1 cellular context compared by ENCODE assay signal in the genomic region with DNA sequence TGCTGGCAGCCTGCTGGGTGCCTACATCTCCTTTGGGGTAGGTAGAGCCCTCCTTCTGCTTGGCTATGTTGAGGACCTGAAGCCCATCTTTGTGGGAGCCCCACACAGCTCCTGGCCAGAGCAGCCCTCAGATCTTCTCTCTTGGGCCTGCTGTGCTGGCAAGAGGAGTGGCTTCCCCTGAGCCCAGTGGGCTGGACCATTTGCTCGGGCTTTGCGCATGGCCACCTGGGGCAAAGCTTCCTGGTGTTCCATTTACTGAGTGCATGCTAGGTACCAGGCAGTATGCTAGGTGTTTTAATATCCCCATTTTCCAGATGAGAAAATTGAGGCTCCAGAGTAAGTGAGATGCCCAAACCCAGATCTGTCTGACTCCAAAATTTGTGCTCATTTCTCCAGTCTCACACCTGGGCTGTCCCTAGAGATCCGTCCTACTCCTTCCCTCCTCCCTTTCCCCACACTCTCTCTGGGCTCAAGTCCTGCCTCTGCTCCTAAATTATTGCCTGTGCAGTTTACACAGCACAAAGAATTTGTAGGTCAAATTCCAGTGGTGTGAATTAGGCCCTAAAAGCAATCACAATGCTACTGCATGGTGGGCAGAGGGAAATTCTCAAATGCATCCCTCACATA.
A peak's percentile ranks its signal among the peaks of the same experiment; 100 is the strongest.
TF ChIP-seq lines count a peak whose summit lies in the region.

No MANE protein-coding gene starts in this region.

TF ChIP-seq in HepG2, 621 proteins besides CTCF, POLR2A, EP300 and RAD21:
- no peak for TF ChIP-seq ZNF652 (CRISPR knock-in tag; IDR thresholded peaks at IDR 0.05; ENCODE audit: borderline replicate concordance, low read depth)
- TF ChIP-seq ZNF629 (CRISPR knock-in tag; conservative IDR thresholded peaks at IDR 0.05) = peak; percentile 91
- TF ChIP-seq TMF1 (CRISPR knock-in tag; IDR thresholded peaks at IDR 0.05; ENCODE audit: low read depth) = no peak
- no peak for TF ChIP-seq TAF15 (IDR thresholded peaks at IDR 0.05; ENCODE audit: low read depth, low read length, poor library complexity, severe bottlenecking)
- no peak for TF ChIP-seq TOPORS (CRISPR knock-in tag; IDR thresholded peaks at IDR 0.05)
- TF ChIP-seq CHD4 (IDR thresholded peaks at IDR 0.05; ENCODE audit: borderline replicate concordance, low read length) = peak; percentile 75; the same call in 1 of the 2 replicates
- TF ChIP-seq ZMYM3 (CRISPR knock-in tag; IDR thresholded peaks at IDR 0.05) = peak; percentile 83
- no peak for TF ChIP-seq THAP8 (CRISPR knock-in tag; IDR thresholded peaks at IDR 0.05; ENCODE audit: borderline replicate concordance)
- TF ChIP-seq ZNF282 (IDR thresholded peaks at IDR 0.05; ENCODE audit: partially characterized antibody) = no peak
- no peak for TF ChIP-seq NR2F1 (CRISPR knock-in tag; IDR thresholded peaks at IDR 0.05)
- no peak for TF ChIP-seq ZNF567 (CRISPR knock-in tag; IDR thresholded peaks at IDR 0.05; ENCODE audit: borderline replicate concordance)
- peak; percentile 47; the same call in 1 of the 2 replicates for TF ChIP-seq RCOR2 (CRISPR knock-in tag; IDR thresholded peaks at IDR 0.05)
- TF ChIP-seq LCORL (IDR thresholded peaks at IDR 0.05) = no peak
- peak; percentile 50; the same call in 1 of the 2 replicates for TF ChIP-seq LCORL (CRISPR knock-in tag; IDR thresholded peaks at IDR 0.05)
